Comparison of ENCODE assay signal across 8 cellular contexts in genomic region chr1:110243581-110243980, GRCh38. TPM values are rescaled to one million over a fixed set of nuclear protein-coding genes. Genes with fewer than 3 reads are reported as not detected.
A peak's percentile ranks its signal among the peaks of the same experiment; 100 is the strongest.
DNase-seq lines count a peak whose midpoint lies in the region; ATAC-seq and TF ChIP-seq lines count a peak whose summit lies in the region.

No MANE protein-coding gene starts in this region.

- in situ Hi-C loops in G401 (cut with HindIII; ENCODE audit: low sequenced_read_pairs) = no loop called here

- H3K4me1 ChIP-seq in testis (no peaks in the 10 kb centered on the region), body of pancreas (peaks cover 18% of the 10 kb centered on the region)

- TF ChIP-seq POLR2A in testis (IDR thresholded peaks at IDR 0.05) (no peak), body of pancreas (IDR thresholded peaks at IDR 0.05) (no peak)

- no peaks in the 10 kb centered on the region for H3K27me3 ChIP-seq in WERI-Rb-1 (ENCODE audit: insufficient read depth, low read depth, severe bottlenecking)
- no peaks in the 10 kb centered on the region for H3K27me3 ChIP-seq in testis
- no peaks in the 10 kb centered on the region for H3K27me3 ChIP-seq in body of pancreas

- H3K36me3 ChIP-seq in WERI-Rb-1 (no peaks in the 10 kb centered on the region), testis (ENCODE audit: low read depth, missing control alignments) (no peaks in the 10 kb centered on the region), body of pancreas (replicated peaks in 1 of 2; ENCODE audit: insufficient read depth in 1 of 2, low read depth in 2 of 2) (no peaks in the 10 kb centered on the region)

- ATAC-seq in HG03108 (IDR thresholded peaks at IDR 0.05; ENCODE audit: unreplicated experiment) = peak; percentile 75
- no peak for ATAC-seq in body of pancreas

- TF ChIP-seq CTCF in WERI-Rb-1 (IDR thresholded peaks at IDR 0.05; ENCODE audit: low read depth, low read length) (no peak), testis (IDR thresholded peaks at IDR 0.05) (no peak), body of pancreas (IDR thresholded peaks at IDR 0.05) (no peak)

- WGBS in testis, 2 donors = 63 to 72% methylated on average over 9 of the region's 9 CpGs
- 44 to 53% methylated on average over 9 of the region's 9 CpGs for WGBS in body of pancreas, 2 donors

- no peak overlapping the region for H3K27ac ChIP-seq in WERI-Rb-1
- H3K27ac ChIP-seq in testis = no peak overlapping the region
- H3K27ac ChIP-seq in body of pancreas = peak overlapping the region in 1 of 4 donors; percentile 25

- H3K4me3 ChIP-seq in WERI-Rb-1 (ENCODE audit: low read depth, low read length) (peak overlapping the region; percentile 13), testis (no peak overlapping the region), body of pancreas (no peak overlapping the region)

- H3K9me3 ChIP-seq in WERI-Rb-1 (ENCODE audit: severe bottlenecking) (no peaks in the 10 kb centered on the region), testis (no peaks in the 10 kb centered on the region), body of pancreas (no peaks in the 10 kb centered on the region)

- DNase-seq in stimulated activated CD4-positive, alpha-beta T cell treated with anti-CD3 and anti-CD28 coated beads, Interleukin-1b, Interleukin-23, amount 100 ng/mL, for 48 hours = peak; percentile 29
- no peak for DNase-seq in stimulated activated CD4-positive, alpha-beta T cell treated with anti-CD3 and anti-CD28 coated beads, Interleukin-4, amount 100 ng/mL, for 4 hours
- DNase-seq in WERI-Rb-1 = peak; percentile 51
- no peak for DNase-seq in testis
- no peak for DNase-seq in body of pancreas
- no peak for DNase-seq in superior temporal gyrus (ENCODE audit: extremely low spot score)
- no peak for DNase-seq in G401 (ENCODE audit: low spot score)

- intact Hi-C loops in testis (cut with DNase I; ENCODE audit: low total_unique reads) = no loop called here
- intact Hi-C loops in body of pancreas (cut with DNase I) = no loop called here

RNA-seq across cellular contexts. Expression of gene KCNC4, which starts 33.5 kb away (rescaled TPM):
- total RNA-seq in testis = 10 to 100 TPM; 21.7 to 24.8 TPM
- 9.5 TPM for polyA plus RNA-seq in testis (ENCODE audit: insufficient read depth, low read depth, low replicate concordance)
- total RNA-seq in body of pancreas = 10 to 100 TPM in 1 of 2 donors, 1 to 10 TPM in 1; 8.6 to 12.7 TPM
- total RNA-seq in G401 (2014; rRNA removed; shearing (Covaris generic)) = 4.8 and 5.9 TPM in 2 replicates

Comparison
In these comparisons a context has a peak if more than half of its experiments do, and no peak if none do; other contexts are left out.
1. DNase-seq: peak in stimulated activated CD4-positive, alpha-beta T cell treated with anti-CD3 and anti-CD28 coated beads, Interleukin-1b, Interleukin-23, amount 100 ng/mL, for 48 hours (single experiment) and WERI-Rb-1 (single experiment); none in stimulated activated CD4-positive, alpha-beta T cell treated with anti-CD3 and anti-CD28 coated beads, Interleukin-4, amount 100 ng/mL, for 4 hours (0 of 2), testis (single experiment), body of pancreas (0 of 4), superior temporal gyrus (single experiment) and G401 (single experiment).